ENCODE assay signal across 1 cellular context in genomic region chr5:72818866-72819534, GRCh38.
TF ChIP-seq lines count a peak whose summit lies in the region.

No MANE protein-coding gene starts in this region.

TF ChIP-seq in HepG2, 621 proteins besides CTCF, POLR2A, EP300 and RAD21 (continued from another document and continues in another):
- TF ChIP-seq BCLAF1 (IDR thresholded peaks at IDR 0.05) (no peak), STAG1 (CRISPR knock-in tag; IDR thresholded peaks at IDR 0.05) (peak; percentile 73), ZNF773 (CRISPR knock-in tag; IDR thresholded peaks at IDR 0.05; ENCODE audit: borderline replicate concordance) (no peak), KLF12 (CRISPR knock-in tag; IDR thresholded peaks at IDR 0.05; ENCODE audit: borderline replicate concordance) (no peak), FOXO1 (CRISPR knock-in tag; IDR thresholded peaks at IDR 0.05) (no peak), TEF (CRISPR knock-in tag; IDR thresholded peaks at IDR 0.05) (no peak), ZBTB44 (CRISPR knock-in tag; IDR thresholded peaks at IDR 0.05) (no peak), ZNF629 (CRISPR knock-in tag; conservative IDR thresholded peaks at IDR 0.05) (no peak), SMC3 (IDR thresholded peaks at IDR 0.05; ENCODE audit: low read length) (peak; percentile 71), CERS6 (CRISPR knock-in tag; IDR thresholded peaks at IDR 0.05) (no peak), THRA (CRISPR knock-in tag; IDR thresholded peaks at IDR 0.05; ENCODE audit: borderline replicate concordance) (peak; percentile 36; the same call in 1 of the 2 replicates), RBM22 (optimal IDR thresholded peaks at IDR 0.05; ENCODE audit: low read length) (no peak), KLF15 (CRISPR knock-in tag; IDR thresholded peaks at IDR 0.05; ENCODE audit: borderline replicate concordance) (no peak), SAP130 (CRISPR knock-in tag; IDR thresholded peaks at IDR 0.05; ENCODE audit: low read depth) (no peak), ZNF782 (CRISPR knock-in tag; IDR thresholded peaks at IDR 0.05; ENCODE audit: borderline replicate concordance) (no peak), MXD1 (CRISPR knock-in tag; IDR thresholded peaks at IDR 0.05) (no peak), ZNF850 (CRISPR knock-in tag; conservative IDR thresholded peaks at IDR 0.05) (no peak), GATAD2A (CRISPR knock-in tag; IDR thresholded peaks at IDR 0.05) (no peak), TBX2 (CRISPR knock-in tag; IDR thresholded peaks at IDR 0.05; ENCODE audit: borderline replicate concordance) (no peak), ZSCAN29 (CRISPR knock-in tag; conservative IDR thresholded peaks at IDR 0.05) (no peak), ZNF264 (CRISPR knock-in tag; IDR thresholded peaks at IDR 0.05) (no peak), MZF1 (CRISPR knock-in tag; IDR thresholded peaks at IDR 0.05; ENCODE audit: borderline replicate concordance) (no peak), ZSCAN21 (CRISPR knock-in tag; IDR thresholded peaks at IDR 0.05; ENCODE audit: borderline replicate concordance) (no peak), SP140L (CRISPR knock-in tag; IDR thresholded peaks at IDR 0.05; ENCODE audit: borderline replicate concordance) (no peak), TAF1 (CRISPR knock-in tag; IDR thresholded peaks at IDR 0.05) (no peak), HNRNPL (IDR thresholded peaks at IDR 0.05; ENCODE audit: low read depth, low read length) (no peak), NFE2L1 (CRISPR knock-in tag; IDR thresholded peaks at IDR 0.05; ENCODE audit: borderline replicate concordance) (no peak), DBP (CRISPR knock-in tag; IDR thresholded peaks at IDR 0.05; ENCODE audit: not compliant biosample characterization) (no peak), SNAPC2 (CRISPR knock-in tag; IDR thresholded peaks at IDR 0.05) (no peak), RXRB (CRISPR knock-in tag; IDR thresholded peaks at IDR 0.05; ENCODE audit: borderline replicate concordance) (0 out of 2 replicates have a peak, but pooled peaks have one; percentile 28), ZSCAN20 (CRISPR knock-in tag; IDR thresholded peaks at IDR 0.05; ENCODE audit: borderline replicate concordance) (no peak), ZNF652 (CRISPR knock-in tag; IDR thresholded peaks at IDR 0.05; ENCODE audit: borderline replicate concordance, low read depth) (no peak), ZKSCAN5 (CRISPR knock-in tag; IDR thresholded peaks at IDR 0.05) (no peak), ZGPAT (CRISPR knock-in tag; IDR thresholded peaks at IDR 0.05) (no peak), ZNF792 (CRISPR knock-in tag; IDR thresholded peaks at IDR 0.05) (no peak), GLMP (CRISPR knock-in tag; IDR thresholded peaks at IDR 0.05; ENCODE audit: borderline replicate concordance) (no peak), ZNF564 (CRISPR knock-in tag; IDR thresholded peaks at IDR 0.05) (no peak), PHF21A (CRISPR knock-in tag; IDR thresholded peaks at IDR 0.05) (no peak), ZFP1 (CRISPR knock-in tag; IDR thresholded peaks at IDR 0.05) (no peak), SRF (IDR thresholded peaks at IDR 0.05; ENCODE audit: low read depth, low read length) (no peak), HMGXB4 (CRISPR knock-in tag; IDR thresholded peaks at IDR 0.05; ENCODE audit: borderline replicate concordance in 1 of 2, low read depth in 1 of 2) (0 out of 4 replicates have a peak, but pooled peaks of 1 of the 2 experiments have one; percentile 41), TSC22D2 (CRISPR knock-in tag; IDR thresholded peaks at IDR 0.05; ENCODE audit: borderline replicate concordance) (no peak), ZNF709 (CRISPR knock-in tag; IDR thresholded peaks at IDR 0.05) (no peak), MAFK (conservative IDR thresholded peaks at IDR 0.05 in 1 of 2, IDR thresholded peaks at IDR 0.05 in 1 of 2; ENCODE audit: low read length in 2 of 2) (no peak), NR2C2 (CRISPR knock-in tag; IDR thresholded peaks at IDR 0.05; ENCODE audit: borderline replicate concordance) (peak; percentile 73; the same call in 1 of the 2 replicates), ZNF772 (CRISPR knock-in tag; IDR thresholded peaks at IDR 0.05) (no peak), ARID2 (CRISPR knock-in tag; IDR thresholded peaks at IDR 0.05; ENCODE audit: borderline replicate concordance) (no peak)
- TF ChIP-seq, protein P1, sequence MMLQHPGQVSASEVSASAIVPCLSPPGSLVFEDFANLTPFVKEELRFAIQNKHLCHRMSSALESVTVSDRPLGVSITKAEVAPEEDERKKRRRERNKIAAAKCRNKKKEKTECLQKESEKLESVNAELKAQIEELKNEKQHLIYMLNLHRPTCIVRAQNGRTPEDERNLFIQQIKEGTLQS (CRISPR knock-in tag; IDR thresholded peaks at IDR 0.05) = no peak
- TF ChIP-seq, protein P2, sequence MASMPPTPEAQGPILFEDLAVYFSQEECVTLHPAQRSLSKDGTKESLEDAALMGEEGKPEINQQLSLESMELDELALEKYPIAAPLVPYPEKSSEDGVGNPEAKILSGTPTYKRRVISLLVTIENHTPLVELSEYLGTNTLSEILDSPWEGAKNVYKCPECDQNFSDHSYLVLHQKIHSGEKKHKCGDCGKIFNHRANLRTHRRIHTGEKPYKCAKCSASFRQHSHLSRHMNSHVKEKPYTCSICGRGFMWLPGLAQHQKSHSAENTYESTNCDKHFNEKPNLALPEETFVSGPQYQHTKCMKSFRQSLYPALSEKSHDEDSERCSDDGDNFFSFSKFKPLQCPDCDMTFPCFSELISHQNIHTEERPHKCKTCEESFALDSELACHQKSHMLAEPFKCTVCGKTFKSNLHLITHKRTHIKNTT (CRISPR knock-in tag; IDR thresholded peaks at IDR 0.05) = no peak
- TF ChIP-seq, protein P3, sequence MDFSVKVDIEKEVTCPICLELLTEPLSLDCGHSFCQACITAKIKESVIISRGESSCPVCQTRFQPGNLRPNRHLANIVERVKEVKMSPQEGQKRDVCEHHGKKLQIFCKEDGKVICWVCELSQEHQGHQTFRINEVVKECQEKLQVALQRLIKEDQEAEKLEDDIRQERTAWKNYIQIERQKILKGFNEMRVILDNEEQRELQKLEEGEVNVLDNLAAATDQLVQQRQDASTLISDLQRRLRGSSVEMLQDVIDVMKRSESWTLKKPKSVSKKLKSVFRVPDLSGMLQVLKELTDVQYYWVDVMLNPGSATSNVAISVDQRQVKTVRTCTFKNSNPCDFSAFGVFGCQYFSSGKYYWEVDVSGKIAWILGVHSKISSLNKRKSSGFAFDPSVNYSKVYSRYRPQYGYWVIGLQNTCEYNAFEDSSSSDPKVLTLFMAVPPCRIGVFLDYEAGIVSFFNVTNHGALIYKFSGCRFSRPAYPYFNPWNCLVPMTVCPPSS (IDR thresholded peaks at IDR 0.05) = no peak
- TF ChIP-seq, protein P4, sequence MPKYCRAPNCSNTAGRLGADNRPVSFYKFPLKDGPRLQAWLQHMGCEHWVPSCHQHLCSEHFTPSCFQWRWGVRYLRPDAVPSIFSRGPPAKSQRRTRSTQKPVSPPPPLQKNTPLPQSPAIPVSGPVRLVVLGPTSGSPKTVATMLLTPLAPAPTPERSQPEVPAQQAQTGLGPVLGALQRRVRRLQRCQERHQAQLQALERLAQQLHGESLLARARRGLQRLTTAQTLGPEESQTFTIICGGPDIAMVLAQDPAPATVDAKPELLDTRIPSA (CRISPR knock-in tag; IDR thresholded peaks at IDR 0.05; ENCODE audit: borderline replicate concordance) = no peak
